In genomic region chr1:108214641-108215465, GRCh38 we compare ENCODE assay signal across 9 cellular contexts. TPM values are rescaled to one million over a fixed set of nuclear protein-coding genes. Genes with fewer than 3 reads are reported as not detected.
DNase-seq lines count a peak whose midpoint lies in the region; ATAC-seq and TF ChIP-seq lines count a peak whose summit lies in the region.
"Not testable (repeated sequence)": the region's sequence is repeated elsewhere in the genome, so short reads cannot be mapped to it uniquely, and the experiment has no call there.
"Had no signal": no experiment of that assay in that cellular context is flagged by ENCODE, and none has a peak within 500 bp of the region (broad histone marks: within the 10 kb centered on the region; RNA-seq: fewer than 3 reads in every experiment).

No MANE protein-coding gene starts in this region.

- H3K27ac ChIP-seq in tibial artery, result not testable (repeated sequence)

- intact Hi-C loops in tibial artery (cut with DNase I; ENCODE audit: low total_unique reads), result not testable (repeated sequence)

- H3K27ac Mint-ChIP-seq in activated CD8-positive, alpha-beta memory T cell treated with anti-CD3 and anti-CD28 coated beads, Interleukin-2, amount 10 ng/mL, durations not matched to agents 7 days and 5 days, result not testable (repeated sequence)

- not testable (repeated sequence) for H3K27me3 ChIP-seq in tibial artery

- not testable (repeated sequence) for H3K4me1 Mint-ChIP-seq in activated CD8-positive, alpha-beta memory T cell treated with anti-CD3 and anti-CD28 coated beads, Interleukin-2, amount 10 ng/mL, durations not matched to agents 7 days and 5 days

- not testable (repeated sequence) for H3K4me3 ChIP-seq in tibial artery

- peak; percentile 79 for ATAC-seq in GM21529 (IDR thresholded peaks at IDR 0.05; ENCODE audit: unreplicated experiment)
- ATAC-seq in activated CD8-positive, alpha-beta memory T cell treated with anti-CD3 and anti-CD28 coated beads, Interleukin-2, amount 10 ng/mL, durations not matched to agents 7 days and 5 days, result peak; percentile 55

- DNase-seq in DMS79 treated with DMSO at 0.1 percent for 48 hours (lab: John Stamatoyannopoulos, UW), result peak; percentile 16
- peak; percentile 40 to 47 for DNase-seq in Kasumi-1 (lab: John Stamatoyannopoulos, UW)
- DNase-seq in NCI-H774 (lab: John Stamatoyannopoulos, UW), result peak; percentile 18
- DNase-seq in activated CD8-positive, alpha-beta memory T cell treated with anti-CD3 and anti-CD28 coated beads, Interleukin-2, amount 10 ng/mL, durations not matched to agents 7 days and 5 days; tibial artery: not testable (repeated sequence)
- DNase-seq in erythroblast (lab: John Stamatoyannopoulos, UW), result peak; percentile 13 to 17
- peak; percentile 17 to 44 for DNase-seq in lung microvascular endothelial cell (ENCODE audit: low read depth in 2 of 2)

- H3K36me3 Mint-ChIP-seq in activated CD8-positive, alpha-beta memory T cell treated with anti-CD3 and anti-CD28 coated beads, Interleukin-2, amount 10 ng/mL, durations not matched to agents 7 days and 5 days, result not testable (repeated sequence)

- TF ChIP-seq POLR2A in erythroblast (IDR thresholded peaks at IDR 0.05; ENCODE audit: low read length), result not testable (repeated sequence)

- H3K4me3 Mint-ChIP-seq in activated CD8-positive, alpha-beta memory T cell treated with anti-CD3 and anti-CD28 coated beads, Interleukin-2, amount 10 ng/mL, durations not matched to agents 7 days and 5 days, result not testable (repeated sequence)

- H3K27me3 Mint-ChIP-seq in activated CD8-positive, alpha-beta memory T cell treated with anti-CD3 and anti-CD28 coated beads, Interleukin-2, amount 10 ng/mL, durations not matched to agents 7 days and 5 days, result peaks cover 47% of the 10 kb centered on the region

- not testable (repeated sequence) for H3K9me3 ChIP-seq in tibial artery

- not testable (repeated sequence) for H3K36me3 ChIP-seq in tibial artery

- H3K9me3 Mint-ChIP-seq in activated CD8-positive, alpha-beta memory T cell treated with anti-CD3 and anti-CD28 coated beads, Interleukin-2, amount 10 ng/mL, durations not matched to agents 7 days and 5 days (ENCODE audit: low read depth), result not testable (repeated sequence)

- CTCF ChIA-PET in activated CD8-positive, alpha-beta memory T cell treated with anti-CD3 and anti-CD28 coated beads, Interleukin-2, amount 10 ng/mL, durations not matched to agents 7 days and 5 days (lab: Charles Lee), result not testable (repeated sequence)

- peak; percentile 10 to 51 for TF ChIP-seq CTCF in tibial artery (IDR thresholded peaks at IDR 0.05)

- not testable (repeated sequence) for H3K4me1 ChIP-seq in tibial artery

RNA-seq across cellular contexts. Expression of gene SLC25A24, which starts 14.7 kb away (rescaled TPM):
- 10 to 100 TPM; 24.8 to 25.7 TPM for total RNA-seq in activated CD8-positive, alpha-beta memory T cell treated with anti-CD3 and anti-CD28 coated beads, Interleukin-2, amount 10 ng/mL, durations not matched to agents 7 days and 5 days
- 28.1 and 38.9 TPM in 2 replicates for total RNA-seq in lung microvascular endothelial cell

RNA-seq across cellular contexts. Expression of gene NBPF4, which starts 29.0 kb away (rescaled TPM):
- under 1 TPM in 1 of 2 experiments, not detected in 1; 0.15 TPM for total RNA-seq in activated CD8-positive, alpha-beta memory T cell treated with anti-CD3 and anti-CD28 coated beads, Interleukin-2, amount 10 ng/mL, durations not matched to agents 7 days and 5 days
- not detected in 2 replicates for total RNA-seq in lung microvascular endothelial cell
- total RNA-seq: right cardiac atrium had no signal
